In genomic region chr2:62713837-62714236, GRCh38 we compare ENCODE assay signal across 1 cellular context.
TF ChIP-seq lines count a peak whose summit lies in the region.

No MANE protein-coding gene starts in this region.

TF ChIP-seq in GM23338, 12 proteins besides CTCF, POLR2A, EP300 and RAD21 (continued from another document):
- TF ChIP-seq JUNB (IDR thresholded peaks at IDR 0.05; ENCODE audit: unreplicated experiment) (no peak), ETS1 (IDR thresholded peaks at IDR 0.05) (no peak), CREB1 (CRISPR knock-in tag; IDR thresholded peaks at IDR 0.05; ENCODE audit: low read depth) (no peak)
TF ChIP-seq in GM23338: peak in this region for 0.
